Comparison of ENCODE assay signal across 11 cellular contexts in the genomic region with DNA sequence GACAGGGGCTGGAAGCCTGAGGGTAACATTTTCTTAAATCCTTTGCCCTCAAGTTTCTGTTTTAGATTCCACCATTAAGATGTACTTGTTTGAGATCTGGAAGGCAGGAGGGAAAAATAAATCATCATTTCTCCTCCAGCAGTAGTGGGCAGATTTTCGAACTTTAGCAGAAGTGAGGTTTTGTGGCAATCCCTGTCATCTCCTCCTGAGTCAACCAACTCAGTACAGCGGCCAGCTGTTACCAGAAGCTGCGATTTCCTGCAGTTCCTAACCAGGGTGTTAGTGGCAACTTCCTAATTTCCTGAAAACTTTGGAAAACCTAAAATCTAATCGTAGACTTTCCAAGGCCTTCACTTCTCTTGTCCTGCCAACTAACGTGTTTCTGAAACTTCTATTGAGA.
DNase-seq lines count a peak whose midpoint lies in the region; ATAC-seq and TF ChIP-seq lines count a peak whose summit lies in the region.
"Had no signal": no experiment of that assay in that cellular context is flagged by ENCODE, and none has a peak within 500 bp of the region (broad histone marks: within the 10 kb centered on the region; RNA-seq: fewer than 3 reads in every experiment).

No MANE protein-coding gene starts in this region.

- H3K36me3 Mint-ChIP-seq in T-helper 2 cell treated with Interferon-gamma antibody and Interleukin-4, amounts not matched to agents 5 μg/mL and 100 μg/mL, for 36 hours (ENCODE audit: low read depth), result peaks cover 6% of the 10 kb centered on the region
- H3K36me3 Mint-ChIP-seq in natural killer cell (no peaks in the 10 kb centered on the region), Calu3 (ENCODE audit: insufficient read depth, unreplicated experiment) (no peaks in the 10 kb centered on the region)

- DNase-seq in NOMO-1 treated with DMSO at 0.1 percent for 48 hours (lab: John Stamatoyannopoulos, UW; ENCODE audit: unreplicated experiment), result peak; percentile 23
- DNase-seq in NOMO-1 treated with dmso at 0.1 percent for 144 hours (lab: John Stamatoyannopoulos, UW; ENCODE audit: unreplicated experiment), result no peak
- peak; percentile 20 for DNase-seq in T-helper 2 cell treated with Interferon-gamma antibody and Interleukin-4, amounts not matched to agents 5 μg/mL and 100 μg/mL, for 36 hours (ENCODE audit: low spot score)
- no peak for DNase-seq in natural killer cell
- DNase-seq in Calu3, result no peak
- no peak for DNase-seq in osteoblast (ENCODE audit: insufficient read length, low spot score, missing footprints)
- DNase-seq: GDM1, NCI-H226 had no signal

- no peaks in the 10 kb centered on the region for H3K27me3 ChIP-seq in osteoblast (ENCODE audit: insufficient read depth, low read length)

- no peak overlapping the region for H3K4me3 ChIP-seq in osteoblast (ENCODE audit: insufficient read depth, low read length)

- H3K27ac ChIP-seq in osteoblast (ENCODE audit: low read depth, low read length), result no peak overlapping the region
- H3K27ac ChIP-seq: 22Rv1 had no signal

- H3K9me3 Mint-ChIP-seq in T-helper 2 cell treated with Interferon-gamma antibody and Interleukin-4, amounts not matched to agents 5 μg/mL and 100 μg/mL, for 36 hours, result peaks cover 7% of the 10 kb centered on the region
- H3K9me3 Mint-ChIP-seq in natural killer cell, result no peaks in the 10 kb centered on the region
- no peaks in the 10 kb centered on the region for H3K9me3 Mint-ChIP-seq in Calu3 (ENCODE audit: low read depth, unreplicated experiment)

- no peaks in the 10 kb centered on the region for H3K36me3 ChIP-seq in osteoblast (ENCODE audit: insufficient read depth, low read length)

- H3K4me3 Mint-ChIP-seq in T-helper 2 cell treated with Interferon-gamma antibody and Interleukin-4, amounts not matched to agents 5 μg/mL and 100 μg/mL, for 36 hours, result peak overlapping the region; percentile 62
- peak overlapping the region; percentile 47 for H3K4me3 Mint-ChIP-seq in natural killer cell
- no peak overlapping the region for H3K4me3 Mint-ChIP-seq in Calu3 (ENCODE audit: low read depth, unreplicated experiment)

- CTCF ChIA-PET in Calu3 (lab: Charles Lee), result no interaction called here

- H3K79me2 ChIP-seq in osteoblast (ENCODE audit: insufficient read depth, low read length), result no peaks in the 10 kb centered on the region

- ATAC-seq in GM21529 (IDR thresholded peaks at IDR 0.05; ENCODE audit: unreplicated experiment), result peak; percentile 56
- peak in 2 of 3 donors; percentile 26 to 64 for ATAC-seq in natural killer cell
- no peak for ATAC-seq in HG03139 (IDR thresholded peaks at IDR 0.05; ENCODE audit: unreplicated experiment)

- no peaks in the 10 kb centered on the region for H3K27me3 Mint-ChIP-seq in T-helper 2 cell treated with Interferon-gamma antibody and Interleukin-4, amounts not matched to agents 5 μg/mL and 100 μg/mL, for 36 hours (ENCODE audit: low read depth)
- H3K27me3 Mint-ChIP-seq in natural killer cell (ENCODE audit: low read depth in 2 of 2), result no peaks in the 10 kb centered on the region
- H3K27me3 Mint-ChIP-seq in Calu3 (ENCODE audit: unreplicated experiment), result no peaks in the 10 kb centered on the region

- H3K4me1 ChIP-seq in osteoblast (ENCODE audit: insufficient read depth, low read length), result no peaks in the 10 kb centered on the region

- peaks cover 31% of the 10 kb centered on the region for H3K4me1 Mint-ChIP-seq in T-helper 2 cell treated with Interferon-gamma antibody and Interleukin-4, amounts not matched to agents 5 μg/mL and 100 μg/mL, for 36 hours (ENCODE audit: low read depth)
- H3K4me1 Mint-ChIP-seq in natural killer cell, result peaks cover 19 to 20% of the 10 kb centered on the region in 2 donors
- H3K4me1 Mint-ChIP-seq in Calu3 (ENCODE audit: low read depth, unreplicated experiment), result no peaks in the 10 kb centered on the region

- BruUV-seq in Calu3 (replicated peaks; lab: Mats Ljungman, UMichigan), result no TSS peak

- H4K20me1 ChIP-seq in osteoblast (ENCODE audit: insufficient read depth, low read length), result no peaks in the 10 kb centered on the region

- no peak overlapping the region for H3K4me2 ChIP-seq in osteoblast (ENCODE audit: insufficient read depth, low read length)

- intact Hi-C loops in natural killer cell (cut with micrococcal nuclease), result no loop called here
- intact Hi-C loops in Calu3 (cut with micrococcal nuclease; ENCODE audit: unreplicated experiment), result no loop called here

- H3K27ac Mint-ChIP-seq in T-helper 2 cell treated with Interferon-gamma antibody and Interleukin-4, amounts not matched to agents 5 μg/mL and 100 μg/mL, for 36 hours, result no peak overlapping the region
- H3K27ac Mint-ChIP-seq in natural killer cell (peak overlapping the region in 1 of 2 donors; percentile 70), Calu3 (ENCODE audit: unreplicated experiment) (no peak overlapping the region)

- H3K9me3 ChIP-seq in osteoblast (ENCODE audit: low read depth, low read length), result no peaks in the 10 kb centered on the region

- H2AFZ ChIP-seq in osteoblast (ENCODE audit: low read length), result no peak overlapping the region

- no peak for TF ChIP-seq CTCF in natural killer cell (IDR thresholded peaks at IDR 0.05)
- no peak for TF ChIP-seq CTCF in Calu3 (IDR thresholded peaks at IDR 0.05; ENCODE audit: unreplicated experiment)
- TF ChIP-seq CTCF in osteoblast (IDR thresholded peaks at IDR 0.05; ENCODE audit: extremely low read depth, low read depth, low read length), result no peak

Comparison
In these comparisons a context has a peak if more than half of its experiments do, and no peak if none do; other contexts are left out.
1. DNase-seq: peak in NOMO-1 treated with DMSO at 0.1 percent for 48 hours (single experiment) and T-helper 2 cell treated with Interferon-gamma antibody and Interleukin-4, amounts not matched to agents 5 μg/mL and 100 μg/mL, for 36 hours (single experiment); none in NOMO-1 treated with dmso at 0.1 percent for 144 hours (single experiment), natural killer cell (single experiment), Calu3 (single experiment) and osteoblast (single experiment).